In genomic region chr9:37486256-37486615, GRCh38 we compare ENCODE assay signal across 8 cellular contexts. TPM values are rescaled to one million over a fixed set of nuclear protein-coding genes. Genes with fewer than 3 reads are reported as not detected.
DNase-seq lines count a peak whose midpoint lies in the region; ATAC-seq and TF ChIP-seq lines count a peak whose summit lies in the region.

No MANE protein-coding gene starts in this region.

- no peak for TF ChIP-seq RAD21 in neural cell (conservative IDR thresholded peaks at IDR 0.05)

- peaks cover 36% of the 10 kb centered on the region for H3K36me3 Mint-ChIP-seq in effector memory CD8-positive, alpha-beta T cell (ENCODE audit: insufficient read depth)

- no peaks in the 10 kb centered on the region for H3K79me2 ChIP-seq in neural cell (replicated peaks; ENCODE audit: insufficient read depth, low read length)

- no peak for ATAC-seq in effector memory CD8-positive, alpha-beta T cell (replicated peaks)
- ATAC-seq in GM21423 (IDR thresholded peaks at IDR 0.05; ENCODE audit: unreplicated experiment): no peak

- no peak for TF ChIP-seq CTCF in C4-2B (conservative IDR thresholded peaks at IDR 0.05)
- no peak for TF ChIP-seq CTCF in NB4 (IDR thresholded peaks at IDR 0.05; ENCODE audit: low read depth, low read length)
- TF ChIP-seq CTCF in neural cell (IDR thresholded peaks at IDR 0.05; ENCODE audit: poor library complexity, severe bottlenecking): no peak

- peak overlapping the region; percentile 90 to 97 for H3K4me3 Mint-ChIP-seq in effector memory CD8-positive, alpha-beta T cell

- H3K4me2 ChIP-seq in neural cell (ENCODE audit: low read length): peak overlapping the region; percentile 76

- no peak for TF ChIP-seq POLR2A in NB4 (IDR thresholded peaks at IDR 0.05; ENCODE audit: extremely low read depth, insufficient read length)

- H3K27me3 Mint-ChIP-seq in effector memory CD8-positive, alpha-beta T cell: peaks cover 8 to 10% of the 10 kb centered on the region in 2 donors

- H3K27ac ChIP-seq in C4-2B (peak overlapping the region; percentile 84), neural cell (ENCODE audit: low read length) (no peak overlapping the region)

- H3K9ac ChIP-seq in neural cell (ENCODE audit: low read length): peak overlapping the region; percentile 63

- H2AFZ ChIP-seq in neural cell (ENCODE audit: low read depth, low read length): peak overlapping the region; percentile 28

- DNase-seq in NB4 (ENCODE audit: low read depth) (no peak), NCI-H128 (lab: John Stamatoyannopoulos, UW; ENCODE audit: unreplicated experiment) (no peak), germinal center (ENCODE audit: low spot score) (no peak), GM03348 (ENCODE audit: low spot score) (no peak)
- no peak for DNase-seq in effector memory CD8-positive, alpha-beta T cell

- H3K4me1 Mint-ChIP-seq in effector memory CD8-positive, alpha-beta T cell (ENCODE audit: low read depth in 2 of 2): peaks cover 28 to 30% of the 10 kb centered on the region in 2 donors

- H3K36me3 ChIP-seq in neural cell (ENCODE audit: insufficient read depth, low read length): no peaks in the 10 kb centered on the region

- TF ChIP-seq EP300 in neural cell (conservative IDR thresholded peaks at IDR 0.05; ENCODE audit: poor library complexity, severe bottlenecking): no peak

- no peaks in the 10 kb centered on the region for H3K9me2 ChIP-seq in neural cell (ENCODE audit: insufficient read depth, low read length)

- no peaks in the 10 kb centered on the region for H4K20me1 ChIP-seq in neural cell (ENCODE audit: insufficient read depth)

- no peaks in the 10 kb centered on the region for H3F3A ChIP-seq in neural cell (ENCODE audit: insufficient read depth, low read length, poor library complexity, severe bottlenecking)

- no peaks in the 10 kb centered on the region for H3K9me3 ChIP-seq in neural cell (ENCODE audit: low read length)

- H3K9me3 Mint-ChIP-seq in effector memory CD8-positive, alpha-beta T cell: no peaks in the 10 kb centered on the region

- H3K27me3 ChIP-seq in neural cell (ENCODE audit: insufficient read depth, low read depth, low read length): no peaks in the 10 kb centered on the region

- H3K27ac Mint-ChIP-seq in effector memory CD8-positive, alpha-beta T cell: peak overlapping the region; percentile 87 to 98

- H3K4me3 ChIP-seq in NB4 (ENCODE audit: low read depth, low read length) (peak overlapping the region; percentile 87), neural cell (ENCODE audit: low read length) (peak overlapping the region; percentile 80)

TF ChIP-seq in neural cell, 6 proteins besides CTCF, POLR2A, EP300 and RAD21:
- TF ChIP-seq SMC3 (conservative IDR thresholded peaks at IDR 0.05; ENCODE audit: poor library complexity) (no peak), POLR2AphosphoS5 (IDR thresholded peaks at IDR 0.05) (no peak), MXI1 (conservative IDR thresholded peaks at IDR 0.05; ENCODE audit: poor library complexity, severe bottlenecking) (no peak), REST (IDR thresholded peaks at IDR 0.05; ENCODE audit: borderline replicate concordance) (no peak), TAF1 (IDR thresholded peaks at IDR 0.05; ENCODE audit: low read depth) (no peak), EZH2 (IDR thresholded peaks at IDR 0.05; ENCODE audit: borderline replicate concordance, insufficient read depth, low read length, poor library complexity, severe bottlenecking) (no peak)

RNA-seq across cellular contexts. Expression of gene POLR1E, which starts 0.5 kb away (rescaled TPM):
- 15.9 and 19.1 TPM in 2 replicates for polyA plus RNA-seq in neural cell
- polyA minus RNA-seq in neural cell: 25.9 and 29.0 TPM in 2 replicates

RNA-seq across cellular contexts. Expression of gene ZBTB5, which starts 21.0 kb away (rescaled TPM):
- 21.0 and 23.6 TPM in 2 replicates for polyA plus RNA-seq in neural cell
- 46.3 and 49.3 TPM in 2 replicates for polyA minus RNA-seq in neural cell
